In genomic region chr1:93174638-93175037, GRCh38 we compare ENCODE assay signal across 6 cellular contexts. TPM values are rescaled to one million over a fixed set of nuclear protein-coding genes. Genes with fewer than 3 reads are reported as not detected.
DNase-seq lines count a peak whose midpoint lies in the region; ATAC-seq, FAIRE-seq and TF ChIP-seq lines count a peak whose summit lies in the region.
"Not testable (repeated sequence)": the region's sequence is repeated elsewhere in the genome, so short reads cannot be mapped to it uniquely, and the experiment has no call there.

No MANE protein-coding gene starts in this region.

- not testable (repeated sequence) for H3K27me3 Mint-ChIP-seq in CD8-positive, alpha-beta memory T cell; activated naive CD4-positive, alpha-beta T cell treated with anti-CD3 and anti-CD28 coated beads, Interleukin-2, amount 50 U/mL, for 24 hours; naive thymus-derived CD4-positive, alpha-beta T cell

- BruUV-seq in K562 (replicated peaks; lab: Mats Ljungman, UMichigan) = not testable (repeated sequence)

- peaks cover 6 to 46% (median 6%) of the 10 kb centered on the region in 3 donors for H3K36me3 Mint-ChIP-seq in CD8-positive, alpha-beta memory T cell
- H3K36me3 Mint-ChIP-seq in activated naive CD4-positive, alpha-beta T cell treated with anti-CD3 and anti-CD28 coated beads, Interleukin-2, amount 50 U/mL, for 24 hours = peaks cover 22% of the 10 kb centered on the region
- peaks cover 0 to 33% (median 10%) of the 10 kb centered on the region in 5 donors for H3K36me3 Mint-ChIP-seq in naive thymus-derived CD4-positive, alpha-beta T cell

- ATAC-seq in K562; naive thymus-derived CD4-positive, alpha-beta T cell: not testable (repeated sequence)

- not testable (repeated sequence) for H2BK5ac ChIP-seq in trophoblast cell (ENCODE audit: low read depth, low read length, poor library complexity)

- not testable (repeated sequence) for H4K12ac ChIP-seq in trophoblast cell (ENCODE audit: low read depth, low read length)

- peaks cover 66% of the 10 kb centered on the region for H3K4me1 ChIP-seq in CD8-positive, alpha-beta memory T cell (ENCODE audit: insufficient read depth, low read length)
- H3K4me1 ChIP-seq in Loucy (ENCODE audit: insufficient read depth, low read length, poor library complexity, severe bottlenecking) = peaks cover 65% of the 10 kb centered on the region
- not testable (repeated sequence) for H3K4me1 ChIP-seq in K562 (replicated peaks in 1 of 2; ENCODE audit: control insufficient read depth in 2 of 2, insufficient read depth in 2 of 2, low read length in 2 of 2); trophoblast cell (ENCODE audit: control insufficient read depth in 1 of 2, insufficient read depth in 2 of 2, low read length in 2 of 2)
- H3K4me1 ChIP-seq in naive thymus-derived CD4-positive, alpha-beta T cell (ENCODE audit: control insufficient read depth in 2 of 2, insufficient read depth in 2 of 2, low read length in 2 of 2) = peaks cover 28 to 54% of the 10 kb centered on the region in 2 donors

- H3K4ac ChIP-seq in trophoblast cell (ENCODE audit: low read depth, low read length) = peak overlapping the region; percentile 55

- peak overlapping the region in 4 of 7 donors; percentile 24 to 33 (median 29) for H3K4me3 Mint-ChIP-seq in CD8-positive, alpha-beta memory T cell
- H3K4me3 Mint-ChIP-seq in activated naive CD4-positive, alpha-beta T cell treated with anti-CD3 and anti-CD28 coated beads, Interleukin-2, amount 50 U/mL, for 24 hours = peak overlapping the region; percentile 51
- peak overlapping the region in 7 of 10 donors; percentile 6 to 61 (median 21) for H3K4me3 Mint-ChIP-seq in naive thymus-derived CD4-positive, alpha-beta T cell

- not testable (repeated sequence) for H3K4me3 ChIP-seq in CD8-positive, alpha-beta memory T cell (ENCODE audit: low read length); Loucy (ENCODE audit: low read length, poor library complexity, severe bottlenecking); K562; naive thymus-derived CD4-positive, alpha-beta T cell (ENCODE audit: low read length); trophoblast cell (ENCODE audit: low read depth, low read length)

- CTCF ChIA-PET in CD8-positive, alpha-beta memory T cell (lab: Charles Lee); K562 (lab: Yijun Ruan, JAX; ENCODE audit: low intra/inter-chr PET ratio); naive thymus-derived CD4-positive, alpha-beta T cell (lab: Charles Lee): not testable (repeated sequence)

- not testable (repeated sequence) for H3K79me1 ChIP-seq in trophoblast cell (ENCODE audit: low read length)

- H3K23ac ChIP-seq in trophoblast cell (ENCODE audit: low read length) = not testable (repeated sequence)

- POLR2A ChIA-PET in CD8-positive, alpha-beta memory T cell (lab: Charles Lee); naive thymus-derived CD4-positive, alpha-beta T cell (lab: Charles Lee): not testable (repeated sequence)
- POLR2A ChIA-PET in K562 (lab: Yijun Ruan, JAX) = interaction anchor here (2.5 kb wide), 1 partner anchor 11 kb away, joined by 13 read pairs; no protein-coding TSS in a partner anchor

- H4K8ac ChIP-seq in trophoblast cell (ENCODE audit: low read depth, low read length) = not testable (repeated sequence)

- not testable (repeated sequence) for TF ChIP-seq EP300 in K562 (IDR thresholded peaks at IDR 0.05; ENCODE audit: low read length)

- not testable (repeated sequence) for H3K18ac ChIP-seq in trophoblast cell (ENCODE audit: low read length)

- not testable (repeated sequence) for TF ChIP-seq RAD21 in K562 (CRISPR knock-in tag; conservative IDR thresholded peaks at IDR 0.05 in 1 of 2, IDR thresholded peaks at IDR 0.05 in 1 of 2)

- H3K9ac ChIP-seq in Loucy (ENCODE audit: low read depth, low read length, poor library complexity, severe bottlenecking); K562 (ENCODE audit: insufficient read depth in 1 of 2, low read depth in 2 of 2, low read length in 2 of 2); trophoblast cell (ENCODE audit: low read length): not testable (repeated sequence)

- not testable (repeated sequence) for H4K91ac ChIP-seq in trophoblast cell (ENCODE audit: low read depth, low read length)

- H3K27me3 ChIP-seq in CD8-positive, alpha-beta memory T cell (ENCODE audit: insufficient read depth, low read length, poor library complexity, severe bottlenecking); Loucy (ENCODE audit: insufficient read depth, low read length, poor library complexity, severe bottlenecking); K562 (ENCODE audit: control insufficient read depth in 2 of 2, insufficient read depth in 2 of 2, low read length in 2 of 2); naive thymus-derived CD4-positive, alpha-beta T cell (ENCODE audit: control insufficient read depth in 2 of 2, insufficient read depth in 2 of 2, low read length in 2 of 2); trophoblast cell (ENCODE audit: insufficient read depth, low read length): not testable (repeated sequence)

- H3K79me2 ChIP-seq in Loucy (ENCODE audit: insufficient read depth, low read length) = peaks cover 90% of the 10 kb centered on the region
- H3K79me2 ChIP-seq in K562 (ENCODE audit: control insufficient read depth, insufficient read depth, low read length) = peaks cover 99% of the 10 kb centered on the region
- not testable (repeated sequence) for H3K79me2 ChIP-seq in trophoblast cell (ENCODE audit: control insufficient read depth, insufficient read depth, low read length, poor library complexity)

- H3F3A ChIP-seq in Loucy (ENCODE audit: low read depth) = peaks cover 17% of the 10 kb centered on the region

- TF ChIP-seq POLR2A in K562 (conservative IDR thresholded peaks at IDR 0.05) = not testable (repeated sequence)

- WGBS in K562 (ENCODE audit: insufficient coverage, low coverage, missing lambda C conversion rate) = 98% methylated on average over 3 of the region's 3 CpGs
- no CpG with 5 or more reads among the region's 3 CpGs for WGBS in trophoblast cell (ENCODE audit: extremely low coverage, insufficient coverage, insufficient read length)

- H3K9me3 Mint-ChIP-seq in CD8-positive, alpha-beta memory T cell; activated naive CD4-positive, alpha-beta T cell treated with anti-CD3 and anti-CD28 coated beads, Interleukin-2, amount 50 U/mL, for 24 hours; naive thymus-derived CD4-positive, alpha-beta T cell: not testable (repeated sequence)

- not testable (repeated sequence) for TF ChIP-seq CTCF in Loucy (conservative IDR thresholded peaks at IDR 0.05; ENCODE audit: low read length); K562 (IDR thresholded peaks at IDR 0.05 in 2 of 3, conservative IDR thresholded peaks at IDR 0.05 in 1 of 3; ENCODE audit: insufficient read depth in 2 of 3, low read depth in 1 of 3, low read length in 3 of 3)

- peak overlapping the region; percentile 93 for H3K4me2 ChIP-seq in Loucy (ENCODE audit: low read depth, low read length, poor library complexity, severe bottlenecking)
- H3K4me2 ChIP-seq in K562 (ENCODE audit: insufficient read depth, low read length); trophoblast cell (ENCODE audit: low read length): not testable (repeated sequence)

- H3K27ac Mint-ChIP-seq in CD8-positive, alpha-beta memory T cell = peak overlapping the region in 1 of 8 donors; percentile 29
- H3K27ac Mint-ChIP-seq in activated naive CD4-positive, alpha-beta T cell treated with anti-CD3 and anti-CD28 coated beads, Interleukin-2, amount 50 U/mL, for 24 hours; naive thymus-derived CD4-positive, alpha-beta T cell: not testable (repeated sequence)

- not testable (repeated sequence) for DNase-seq in CD8-positive, alpha-beta memory T cell; K562 (ENCODE audit: extremely low read depth in 1 of 4, low spot score in 3 of 4); naive thymus-derived CD4-positive, alpha-beta T cell; trophoblast cell

- H2BK12ac ChIP-seq in trophoblast cell (ENCODE audit: low read length) = not testable (repeated sequence)

- not testable (repeated sequence) for H2AK5ac ChIP-seq in trophoblast cell (ENCODE audit: low read length)

- H3K14ac ChIP-seq in trophoblast cell (ENCODE audit: low read length) = not testable (repeated sequence)

- not testable (repeated sequence) for H3K9me3 ChIP-seq in CD8-positive, alpha-beta memory T cell (ENCODE audit: low read length); Loucy (ENCODE audit: insufficient read depth, low read depth, low read length); K562 (replicated peaks; ENCODE audit: control insufficient read depth, insufficient read depth, low read depth, low read length); naive thymus-derived CD4-positive, alpha-beta T cell (ENCODE audit: control insufficient read depth in 2 of 3, low read length in 3 of 3); trophoblast cell (ENCODE audit: insufficient read depth, low read depth, low read length)

- peaks cover 70 to 81% (median 81%) of the 10 kb centered on the region in 3 donors for H3K4me1 Mint-ChIP-seq in CD8-positive, alpha-beta memory T cell
- peaks cover 75% of the 10 kb centered on the region for H3K4me1 Mint-ChIP-seq in activated naive CD4-positive, alpha-beta T cell treated with anti-CD3 and anti-CD28 coated beads, Interleukin-2, amount 50 U/mL, for 24 hours
- H3K4me1 Mint-ChIP-seq in naive thymus-derived CD4-positive, alpha-beta T cell = peaks cover 49 to 80% (median 68%) of the 10 kb centered on the region in 7 donors

- not testable (repeated sequence) for FAIRE-seq in K562 (lab: Jason Lieb, UNC)

- H3K27ac ChIP-seq in CD8-positive, alpha-beta memory T cell (ENCODE audit: low read depth, low read length); K562 (ENCODE audit: extremely low read depth, low read depth, low read length); naive thymus-derived CD4-positive, alpha-beta T cell (ENCODE audit: low read depth, low read length); trophoblast cell (ENCODE audit: low read depth, low read length): not testable (repeated sequence)

- H3K9me2 ChIP-seq in Loucy (replicated peaks; ENCODE audit: low read depth, low read length) = not testable (repeated sequence)

- not testable (repeated sequence) for H2BK120ac ChIP-seq in trophoblast cell (ENCODE audit: insufficient read depth, low read length, poor library complexity)

- intact Hi-C loops in K562 (cut with micrococcal nuclease) = loop anchor here (5.0 kb wide), 1 partner anchor 173 kb away; the partner anchor contains the start of gene DR1
- intact Hi-C loops in naive thymus-derived CD4-positive, alpha-beta T cell (cut with micrococcal nuclease) = loop anchor here (5.0 kb wide), 2 partner anchors 32 to 687 kb away; partner anchors contain the start of gene GFI1 (in 1 of the 2)

- H3K9me1 ChIP-seq in K562 (ENCODE audit: control insufficient read depth, insufficient read depth, low read length) = not testable (repeated sequence)

- peaks cover 83% of the 10 kb centered on the region for H4K20me1 ChIP-seq in Loucy (ENCODE audit: insufficient read depth, low read length, poor library complexity, severe bottlenecking)
- H4K20me1 ChIP-seq in K562 (replicated peaks; ENCODE audit: control insufficient read depth, insufficient read depth, low read length) = not testable (repeated sequence)

- H3K36me3 ChIP-seq in CD8-positive, alpha-beta memory T cell (ENCODE audit: insufficient read depth, low read length); Loucy (ENCODE audit: insufficient read depth, low read length); naive thymus-derived CD4-positive, alpha-beta T cell (ENCODE audit: control insufficient read depth in 2 of 3, insufficient read depth in 3 of 3, low read length in 3 of 3); trophoblast cell (ENCODE audit: control insufficient read depth in 1 of 2, insufficient read depth in 2 of 2, low read length in 2 of 2): not testable (repeated sequence)
- peaks cover 42% of the 10 kb centered on the region for H3K36me3 ChIP-seq in K562 (ENCODE audit: control insufficient read depth, insufficient read depth, low read length)

- in situ Hi-C loops in K562 (cut with MboI) = not testable (repeated sequence)

- H2AFZ ChIP-seq in Loucy (ENCODE audit: low read length); K562 (ENCODE audit: low read depth, low read length); trophoblast cell (ENCODE audit: insufficient read depth, low read length, poor library complexity): not testable (repeated sequence)

RNA-seq across cellular contexts. Expression of gene TMED5, which starts 5.6 kb away (rescaled TPM):
- 10 to 100 TPM; 37.9 to 38.9 TPM for total RNA-seq in CD8-positive, alpha-beta memory T cell
- 28.9 TPM for polyA plus RNA-seq in CD8-positive, alpha-beta memory T cell
- 40.9 and 83.3 TPM in 2 replicates for total RNA-seq in K562 (2011; cell fraction: chromatin; rRNA removed; ENCODE audit: low replicate concordance)
- total RNA-seq in K562 (2011; cell fraction: nucleolus; rRNA removed) = 32.5 and 42.5 TPM in 2 replicates
- 60.3 and 83.3 TPM in 2 replicates for total RNA-seq in K562 (2011; cell fraction: nucleoplasm; rRNA removed)
- 64.2 and 87.1 TPM in 2 replicates for total RNA-seq in K562 (2014; rRNA removed)
- total RNA-seq in K562 (2014; rRNA removed; fragmentation: Illumina TruSeq; extraction: Trizol) = 67.2 and 76.3 TPM in 2 replicates
- total RNA-seq in K562 (2015; rRNA removed; fragmentation: Illumina TruSeq; extraction: Trizol) = 75.9 and 83.7 TPM in 2 replicates
- total RNA-seq in K562 (2021) = 68.1 and 74.5 TPM in 2 replicates
- polyA plus RNA-seq in K562 (2011; rRNA removed) = 53.5 and 71.3 TPM in 2 replicates
- 31.2 and 37.7 TPM in 2 replicates for polyA plus RNA-seq in K562 (2011; cell fraction: cytosol; rRNA removed)
- polyA plus RNA-seq in K562 (2011; cell fraction: nucleus; rRNA removed) = 22.2 and 24.8 TPM in 2 replicates
- polyA plus RNA-seq in K562 (2012) = 47.8 and 59.5 TPM in 2 replicates
- polyA plus RNA-seq in K562 (2014; fragmentation: Illumina TruSeq; extraction: Trizol) = 60.9 and 63.5 TPM in 2 replicates
- polyA plus RNA-seq in K562 (2014; fragmentation: Nextera tagmentation; extraction: Ambion mirVana) = 10 to 100 TPM; 28.7 to 43.9 TPM
- 70.0 and 71.9 TPM in 2 replicates for polyA plus RNA-seq in K562 (2014; rRNA removed)
- polyA minus RNA-seq in K562 (2011; rRNA and poly(A)+ RNA removed) = 66.2 and 73.9 TPM in 2 replicates
- 73.0 and 84.8 TPM in 2 replicates for polyA minus RNA-seq in K562 (2011; cell fraction: cytosol; rRNA and poly(A)+ RNA removed)
- 23.7 and 32.3 TPM in 2 replicates for polyA minus RNA-seq in K562 (2011; cell fraction: nucleus; rRNA and poly(A)+ RNA removed)
- total RNA-seq in naive thymus-derived CD4-positive, alpha-beta T cell = 10 to 100 TPM; 37.8 to 60.0 (median 47.4) TPM
- polyA plus RNA-seq in naive thymus-derived CD4-positive, alpha-beta T cell = 10 to 100 TPM; 17.6 to 20.0 TPM
- polyA plus RNA-seq in trophoblast cell (2013) = 107 and 109 TPM in 2 replicates

RNA-seq across cellular contexts. Expression of gene CCDC18, which starts 5.9 kb away (rescaled TPM):
- 10 to 100 TPM; 10.7 to 11.5 TPM for total RNA-seq in CD8-positive, alpha-beta memory T cell
- 9.6 TPM for polyA plus RNA-seq in CD8-positive, alpha-beta memory T cell
- total RNA-seq in K562 (2011; cell fraction: chromatin; rRNA removed; ENCODE audit: low replicate concordance) = 8.1 and 57.0 TPM in 2 replicates
- total RNA-seq in K562 (2011; cell fraction: nucleolus; rRNA removed) = 4.2 and 9.7 TPM in 2 replicates
- 9.6 and 14.3 TPM in 2 replicates for total RNA-seq in K562 (2011; cell fraction: nucleoplasm; rRNA removed)
- total RNA-seq in K562 (2014; rRNA removed) (14.7 and 21.6 TPM in 2 replicates), K562 (2014; rRNA removed; fragmentation: Illumina TruSeq; extraction: Trizol) (29.5 and 35.9 TPM in 2 replicates), K562 (2015; rRNA removed; fragmentation: Illumina TruSeq; extraction: Trizol) (29.7 and 34.2 TPM in 2 replicates), K562 (2021) (20.4 TPM in 2 replicates)
- polyA plus RNA-seq in K562 (2011; rRNA removed) (21.1 and 22.2 TPM in 2 replicates), K562 (2014; fragmentation: Illumina TruSeq; extraction: Trizol) (23.4 and 24.3 TPM in 2 replicates), K562 (2014; fragmentation: Nextera tagmentation; extraction: Ambion mirVana) (10 to 100 TPM; 19.5 to 24.6 TPM), K562 (2014; rRNA removed) (20.2 and 24.7 TPM in 2 replicates)
- 1.9 and 4.5 TPM in 2 replicates for polyA plus RNA-seq in K562 (2011; cell fraction: cytosol; rRNA removed)
- polyA plus RNA-seq in K562 (2011; cell fraction: nucleus; rRNA removed) = 15.4 and 24.3 TPM in 2 replicates
- 22.2 and 25.5 TPM in 2 replicates for polyA plus RNA-seq in K562 (2012)
- 25.3 and 42.5 TPM in 2 replicates for polyA minus RNA-seq in K562 (2011; rRNA and poly(A)+ RNA removed)
- 12.2 and 14.1 TPM in 2 replicates for polyA minus RNA-seq in K562 (2011; cell fraction: cytosol; rRNA and poly(A)+ RNA removed)
- polyA minus RNA-seq in K562 (2011; cell fraction: nucleus; rRNA and poly(A)+ RNA removed) = 11.0 and 25.7 TPM in 2 replicates
- 10 to 100 TPM in 2 of 5 experiments, 1 to 10 TPM in 3; 5.2 to 13.7 (median 9.9) TPM for total RNA-seq in naive thymus-derived CD4-positive, alpha-beta T cell
- polyA plus RNA-seq in naive thymus-derived CD4-positive, alpha-beta T cell = 1 to 10 TPM; 3.4 to 6.9 TPM
- polyA plus RNA-seq in trophoblast cell (2013) = 9.9 and 10.8 TPM in 2 replicates
